8 cellular contexts compared by ENCODE assay signal in the genomic region with DNA sequence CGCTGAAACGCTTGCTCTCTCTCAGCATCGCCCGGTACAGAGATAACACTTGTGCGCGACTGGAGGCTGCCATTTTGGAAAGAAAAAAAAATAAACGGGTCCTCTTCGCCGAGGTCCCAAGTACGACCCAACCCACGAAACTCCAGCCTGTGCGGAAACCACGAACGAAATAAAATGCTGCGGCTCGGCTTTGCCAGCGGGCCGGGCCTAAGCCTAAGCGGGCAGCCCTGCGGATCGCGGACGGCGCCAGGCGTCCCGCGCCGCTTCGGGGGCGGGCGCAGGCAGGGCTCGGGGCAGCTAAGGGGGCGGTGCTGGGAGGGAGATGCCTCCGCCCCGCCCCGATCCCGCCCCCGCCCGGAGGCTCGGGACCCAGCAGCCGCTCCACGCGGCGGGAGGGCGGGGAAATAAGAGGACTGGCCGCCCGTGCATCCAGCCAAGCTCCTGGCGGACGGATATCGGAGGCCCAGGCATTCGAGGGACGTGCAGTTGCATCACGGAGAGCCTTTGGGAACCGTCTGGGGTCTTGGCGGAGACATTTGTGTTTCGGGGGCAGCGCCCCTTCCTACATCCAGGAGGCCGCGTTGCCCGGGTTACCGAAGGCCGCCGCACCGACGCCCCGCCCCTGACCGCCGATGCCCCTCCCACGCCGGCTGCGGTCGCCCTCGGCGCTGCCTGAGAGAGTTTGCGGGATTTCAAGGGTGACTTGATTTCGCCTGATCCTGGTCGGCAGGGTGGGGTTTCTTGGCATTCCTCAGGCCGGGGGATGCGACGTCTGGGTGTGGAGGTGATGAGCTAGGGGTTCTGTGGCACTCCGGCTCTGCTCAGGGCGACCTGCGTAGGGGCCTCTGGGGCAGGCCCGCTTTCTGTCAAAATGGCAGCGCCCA. TPM values are rescaled to one million over a fixed set of nuclear protein-coding genes. Genes with fewer than 3 reads are reported as not detected.
A peak's percentile ranks its signal among the peaks of the same experiment; 100 is the strongest.
DNase-seq lines count a peak whose midpoint lies in the region; TF ChIP-seq lines count a peak whose summit lies in the region.

A gene (plus strand): TSS at position 853 of the 884 bp plus-strand sequence.
A gene (minus strand): TSS at position 290 of the 884 bp plus-strand sequence. CDS start 217 bp downstream, at position 73.

- H3K27me3 Mint-ChIP-seq in nephron progenitor cell (ENCODE audit: low read depth, poor library complexity) = no peaks in the 10 kb centered on the region
- H3K27me3 Mint-ChIP-seq in stimulated activated naive CD8-positive, alpha-beta T cell treated with anti-CD3 and anti-CD28 coated beads, Interleukin-15, Interleukin-2, amounts not matched to agents 100 ng/mL and 50 ng/mL, for 24 hours = no peaks in the 10 kb centered on the region

- peak within 1 kb of the TSS; percentile 91 for H3K4me2 ChIP-seq in Loucy (ENCODE audit: low read depth, low read length, poor library complexity, severe bottlenecking)

- peaks cover 18% of the 10 kb centered on the region for H3K4me1 ChIP-seq in Loucy (ENCODE audit: insufficient read depth, low read length, poor library complexity, severe bottlenecking)

- no peaks in the 10 kb centered on the region; the same call in 1 of the 2 replicates for H3K9me2 ChIP-seq in Loucy (replicated peaks; ENCODE audit: low read depth, low read length)

- H3K27me3 ChIP-seq in H7 (ENCODE audit: control insufficient read depth, insufficient read depth, low read length) (no peaks in the 10 kb centered on the region), Loucy (ENCODE audit: insufficient read depth, low read length, poor library complexity, severe bottlenecking) (no peaks in the 10 kb centered on the region)

- TF ChIP-seq CTCF in Loucy (conservative IDR thresholded peaks at IDR 0.05; ENCODE audit: low read length) (no peak), fibroblast of the aortic adventitia (IDR thresholded peaks at IDR 0.05; ENCODE audit: insufficient read depth, low read length) (peak; percentile 49), nephron progenitor cell (IDR thresholded peaks at IDR 0.05) (peak; percentile 17)

- no peaks in the 10 kb centered on the region for H3K36me3 ChIP-seq in H7 (replicated peaks; ENCODE audit: control insufficient read depth, insufficient read depth, low read length)
- no peaks in the 10 kb centered on the region for H3K36me3 ChIP-seq in Loucy (ENCODE audit: insufficient read depth, low read length)

- H3K27ac Mint-ChIP-seq in nephron progenitor cell = peak within 1 kb of the TSS; percentile 100
- H3K27ac Mint-ChIP-seq in stimulated activated naive CD8-positive, alpha-beta T cell treated with anti-CD3 and anti-CD28 coated beads, Interleukin-15, Interleukin-2, amounts not matched to agents 100 ng/mL and 50 ng/mL, for 24 hours = peak within 1 kb of the TSS; percentile 100

- DNase-seq in ELF-1 (ENCODE audit: low read depth, low spot score) (peak; percentile 96), H7 (peak; percentile 97), SHP77 treated with DMSO at 0.1 percent for 48 hours (lab: John Stamatoyannopoulos, UW) (peak; percentile 57), fibroblast of the aortic adventitia (ENCODE audit: low read depth) (peak; percentile 83), nephron progenitor cell (peak; percentile 96)
- DNase-seq in activated effector memory CD4-positive, alpha-beta T cell treated with anti-CD3 and anti-CD28 coated beads, Interleukin-2, amount 50 U/mL, for 16 hours = peak; percentile 97

- H3K79me2 ChIP-seq in Loucy (ENCODE audit: insufficient read depth, low read length) = peaks cover 54% of the 10 kb centered on the region

- peaks cover 25% of the 10 kb centered on the region for H3K4me1 Mint-ChIP-seq in nephron progenitor cell
- peaks cover 44% of the 10 kb centered on the region for H3K4me1 Mint-ChIP-seq in stimulated activated naive CD8-positive, alpha-beta T cell treated with anti-CD3 and anti-CD28 coated beads, Interleukin-15, Interleukin-2, amounts not matched to agents 100 ng/mL and 50 ng/mL, for 24 hours (ENCODE audit: low read depth)

- H3K4me3 ChIP-seq in H7 (ENCODE audit: insufficient read depth, low read depth, low read length) (peak within 1 kb of the TSS; percentile 77), Loucy (ENCODE audit: low read length, poor library complexity, severe bottlenecking) (peak within 1 kb of the TSS; percentile 86), fibroblast of the aortic adventitia (ENCODE audit: low read depth, low read length) (peak within 1 kb of the TSS; percentile 93)

- no peaks in the 10 kb centered on the region for H3F3A ChIP-seq in Loucy (ENCODE audit: low read depth)

- peak within 1 kb of the TSS; percentile 98 for H3K4me3 Mint-ChIP-seq in nephron progenitor cell
- H3K4me3 Mint-ChIP-seq in stimulated activated naive CD8-positive, alpha-beta T cell treated with anti-CD3 and anti-CD28 coated beads, Interleukin-15, Interleukin-2, amounts not matched to agents 100 ng/mL and 50 ng/mL, for 24 hours = peak within 1 kb of the TSS; percentile 99

- H3K36me3 Mint-ChIP-seq in nephron progenitor cell (ENCODE audit: low read depth) = peaks cover 34% of the 10 kb centered on the region
- H3K36me3 Mint-ChIP-seq in stimulated activated naive CD8-positive, alpha-beta T cell treated with anti-CD3 and anti-CD28 coated beads, Interleukin-15, Interleukin-2, amounts not matched to agents 100 ng/mL and 50 ng/mL, for 24 hours (ENCODE audit: low read depth) = peaks cover 21% of the 10 kb centered on the region

- peak within 1 kb of the TSS; percentile 73 for H3K9ac ChIP-seq in Loucy (ENCODE audit: low read depth, low read length, poor library complexity, severe bottlenecking)

- no peaks in the 10 kb centered on the region for H3K9me3 ChIP-seq in Loucy (ENCODE audit: insufficient read depth, low read depth, low read length)

- peak within 1 kb of the TSS; percentile 97 for H2AFZ ChIP-seq in Loucy (ENCODE audit: low read length)

- H3K9me3 Mint-ChIP-seq in nephron progenitor cell = peaks cover 4% of the 10 kb centered on the region
- no peaks in the 10 kb centered on the region for H3K9me3 Mint-ChIP-seq in stimulated activated naive CD8-positive, alpha-beta T cell treated with anti-CD3 and anti-CD28 coated beads, Interleukin-15, Interleukin-2, amounts not matched to agents 100 ng/mL and 50 ng/mL, for 24 hours

- no peaks in the 10 kb centered on the region for H4K20me1 ChIP-seq in Loucy (ENCODE audit: insufficient read depth, low read length, poor library complexity, severe bottlenecking)

RNA-seq across cellular contexts. Expression of the first gene that starts in this region (rescaled TPM):
- total RNA-seq in H7 (2014; rRNA removed; shearing (Covaris generic)) = 21.2 and 27.1 TPM in 2 replicates
- total RNA-seq in fibroblast of the aortic adventitia (ENCODE audit: low replicate concordance) = 7.6 and 25.5 TPM in 2 replicates

RNA-seq across cellular contexts. Expression of the second gene that starts in this region (rescaled TPM):
- 45.6 and 49.5 TPM in 2 replicates for total RNA-seq in H7 (2014; rRNA removed; shearing (Covaris generic))
- 20.9 and 21.2 TPM in 2 replicates for total RNA-seq in fibroblast of the aortic adventitia (ENCODE audit: low replicate concordance)

Comparison
In these comparisons a context has a peak if more than half of its experiments do, and no peak if none do; other contexts are left out.
1. Peak in every context shown above with its lines: DNase-seq and H3K4me3 ChIP-seq.